18 cellular contexts compared by ENCODE assay signal in the genomic region with DNA sequence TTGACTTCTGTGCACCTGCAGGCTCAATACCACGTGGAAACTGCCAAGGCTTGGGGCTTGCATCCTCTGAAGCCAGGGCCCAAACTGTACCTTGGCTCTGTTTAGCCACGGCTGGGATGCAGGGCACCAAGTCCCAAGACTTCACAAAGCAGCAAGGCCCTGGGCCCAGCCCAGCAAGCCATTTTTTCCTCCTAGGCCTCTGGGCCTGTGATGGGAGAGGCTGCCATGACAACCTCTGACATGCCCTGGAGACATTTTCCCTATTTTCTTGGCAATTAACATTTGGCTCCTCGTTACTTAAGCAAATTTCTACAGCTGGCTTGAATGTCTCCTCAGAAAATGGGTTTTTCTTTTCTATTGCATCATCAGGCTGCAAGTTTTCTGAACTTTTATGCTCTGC. TPM values are rescaled to one million over a fixed set of nuclear protein-coding genes. Genes with fewer than 3 reads are reported as not detected.
"Had no signal": no experiment of that assay in that cellular context is flagged by ENCODE, and none has a peak within 500 bp of the region (broad histone marks: within the 10 kb centered on the region; RNA-seq: fewer than 3 reads in every experiment).

No MANE protein-coding gene starts in this region.

RNA-seq across cellular contexts. Expression of a gene that starts 46.1 kb away (rescaled TPM):
- total RNA-seq: activated B cell treated with CpG ODN at 0.5 μM for 24 hours; activated CD4-positive, alpha-beta memory T cell treated with anti-CD3 and anti-CD28 coated beads for 36 hours; activated CD4-positive, alpha-beta T cell treated with anti-CD3 and anti-CD28 coated beads, Interleukin-2, amount 10 ng/mL, durations not matched to agents 24 days and 14 days; activated CD8-positive, alpha-beta memory T cell treated with anti-CD3 and anti-CD28 coated beads for 36 hours; activated CD8-positive, alpha-beta T cell treated with anti-CD3 and anti-CD28 coated beads for 36 hours; activated naive CD4-positive, alpha-beta T cell treated with anti-CD3 and anti-CD28 coated beads for 36 hours; activated naive CD4-positive, alpha-beta T cell treated with anti-CD3 and anti-CD28 coated beads, Interleukin-2, amount 50 U/mL, for 72 hours; activated naive CD8-positive, alpha-beta T cell treated with anti-CD3 and anti-CD28 coated beads for 36 hours; activated T-cell treated with anti-CD3 and anti-CD28 coated beads, Interleukin-2, amount 50 U/mL, for 4 hours; activated T-cell treated with anti-CD3 and anti-CD28 coated beads, Interleukin-2, amount 50 U/mL, for 72 hours; activated T-helper 1 cell treated with anti-CD3 and anti-CD28 coated beads, Interleukin-12 subunit alpha, Interleukin-12 subunit beta, Interleukin-2, Interleukin-4 antibody, amounts not matched to agents 30 ng/mL and 10 ng/mL and 1 ng/mL, durations not matched to agents 14 hours and 24 hours and 36 hours; activated T-helper 17 cell treated with anti-CD3 and anti-CD28 coated beads, Interleukin-2, amount 50 U/mL, for 72 hours; adrenal gland; aorta; astrocyte; body of pancreas; breast epithelium; cardiac septum had no signal
- polyA plus RNA-seq: adrenal gland, aorta had no signal
